1 cellular context compared by ENCODE assay signal in the genomic region with DNA sequence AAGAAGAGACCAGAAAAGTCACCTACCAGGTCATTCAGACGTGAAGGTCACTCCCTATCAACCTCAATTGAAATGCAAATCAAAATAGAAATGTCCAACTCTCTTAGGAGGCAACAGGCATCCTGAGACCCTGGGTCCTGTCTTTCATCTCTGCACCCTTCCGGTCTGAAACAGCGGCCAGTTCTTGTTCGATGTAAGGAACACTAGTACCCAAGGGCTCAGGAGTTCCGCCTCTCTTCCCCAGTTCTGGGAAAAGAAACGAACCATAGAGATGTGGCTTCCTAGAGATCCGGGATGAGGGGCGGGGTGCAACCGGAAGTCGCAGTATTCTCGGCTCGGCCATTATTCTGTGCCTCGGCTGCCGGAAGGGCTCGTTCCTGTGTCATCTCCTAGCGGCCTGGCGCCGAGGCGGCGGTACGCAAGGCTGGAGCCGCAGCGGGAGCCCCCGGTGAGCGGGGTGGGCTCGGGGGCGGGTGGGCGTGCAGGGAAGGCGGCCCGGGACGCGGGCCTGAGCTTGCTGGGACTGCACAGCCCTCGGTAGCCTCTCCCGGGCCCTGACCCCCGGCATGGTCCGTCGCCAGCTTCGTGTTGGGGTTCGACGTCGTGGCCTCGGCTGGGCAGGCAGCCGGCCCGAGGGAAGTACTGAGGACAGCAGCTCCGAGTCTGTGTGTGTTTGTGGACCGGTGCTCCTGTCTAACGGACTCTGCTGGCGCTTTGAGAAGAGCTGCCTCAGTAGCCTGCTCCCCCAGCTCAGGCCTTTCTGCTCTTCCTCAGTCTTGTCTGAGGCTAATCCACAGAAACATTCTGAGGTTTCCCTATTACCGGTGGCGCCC.
TF ChIP-seq lines count a peak whose summit lies in the region.

A gene (plus strand): TSS at position 341 of the 833 bp plus-strand sequence. CDS start 4,119 bp downstream, outside the sequence.

TF ChIP-seq in K562, 482 proteins besides CTCF, POLR2A, EP300 and RAD21 (continued from another document and continues in another):
- TF ChIP-seq, protein P1, sequence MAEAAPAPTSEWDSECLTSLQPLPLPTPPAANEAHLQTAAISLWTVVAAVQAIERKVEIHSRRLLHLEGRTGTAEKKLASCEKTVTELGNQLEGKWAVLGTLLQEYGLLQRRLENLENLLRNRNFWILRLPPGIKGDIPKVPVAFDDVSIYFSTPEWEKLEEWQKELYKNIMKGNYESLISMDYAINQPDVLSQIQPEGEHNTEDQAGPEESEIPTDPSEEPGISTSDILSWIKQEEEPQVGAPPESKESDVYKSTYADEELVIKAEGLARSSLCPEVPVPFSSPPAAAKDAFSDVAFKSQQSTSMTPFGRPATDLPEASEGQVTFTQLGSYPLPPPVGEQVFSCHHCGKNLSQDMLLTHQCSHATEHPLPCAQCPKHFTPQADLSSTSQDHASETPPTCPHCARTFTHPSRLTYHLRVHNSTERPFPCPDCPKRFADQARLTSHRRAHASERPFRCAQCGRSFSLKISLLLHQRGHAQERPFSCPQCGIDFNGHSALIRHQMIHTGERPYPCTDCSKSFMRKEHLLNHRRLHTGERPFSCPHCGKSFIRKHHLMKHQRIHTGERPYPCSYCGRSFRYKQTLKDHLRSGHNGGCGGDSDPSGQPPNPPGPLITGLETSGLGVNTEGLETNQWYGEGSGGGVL (CRISPR knock-in tag; IDR thresholded peaks at IDR 0.05), result no peak
- TF ChIP-seq ZNF12 (CRISPR knock-in tag; IDR thresholded peaks at IDR 0.05) (0 out of 2 replicates have a peak, but pooled peaks have one; percentile 49), LEF1 (IDR thresholded peaks at IDR 0.05) (no peak), SNRNP70 (optimal IDR thresholded peaks at IDR 0.05; ENCODE audit: low read depth, low read length) (no peak), MXI1 (IDR thresholded peaks at IDR 0.05; ENCODE audit: low read depth, low read length) (no peak), LCOR (CRISPR knock-in tag; IDR thresholded peaks at IDR 0.05) (no peak), PTBP1 (IDR thresholded peaks at IDR 0.05; ENCODE audit: low read depth, low read length) (no peak), DIDO1 (tag; IDR thresholded peaks at IDR 0.05; ENCODE audit: low read depth) (peak; percentile 87; the same call in 1 of the 2 replicates), POU5F1 (IDR thresholded peaks at IDR 0.05; ENCODE audit: borderline replicate concordance, low read depth, low read length, partially characterized antibody) (no peak), TGIF2 (CRISPR knock-in tag; IDR thresholded peaks at IDR 0.05) (no peak), YBX1 (IDR thresholded peaks at IDR 0.05) (no peak), RBFOX2 (IDR thresholded peaks at IDR 0.05; ENCODE audit: low read depth, low read length) (peak; percentile 93), XRCC4 (IDR thresholded peaks at IDR 0.05; ENCODE audit: extremely low read depth, insufficient read depth, insufficient read length) (no peak), ZKSCAN8 (CRISPR knock-in tag; IDR thresholded peaks at IDR 0.05) (no peak), PCBP2 (IDR thresholded peaks at IDR 0.05; ENCODE audit: low read depth, low read length, poor library complexity, severe bottlenecking) (no peak), DNMT1 (IDR thresholded peaks at IDR 0.05) (no peak), DDX20 (tag; IDR thresholded peaks at IDR 0.05; ENCODE audit: low read depth) (no peak), TBP (optimal IDR thresholded peaks at IDR 0.05; ENCODE audit: low read depth, low read length) (peak; percentile 82), ZNF696 (CRISPR knock-in tag; conservative IDR thresholded peaks at IDR 0.05) (no peak), NBN (IDR thresholded peaks at IDR 0.05; ENCODE audit: low read depth) (peak; percentile 36; the same call in 1 of the 2 replicates), HDGF (IDR thresholded peaks at IDR 0.05) (no peak), ZNF239 (CRISPR knock-in tag; IDR thresholded peaks at IDR 0.05) (no peak), SLC30A9 (CRISPR knock-in tag; IDR thresholded peaks at IDR 0.05) (no peak)
- TF ChIP-seq, protein P2, sequence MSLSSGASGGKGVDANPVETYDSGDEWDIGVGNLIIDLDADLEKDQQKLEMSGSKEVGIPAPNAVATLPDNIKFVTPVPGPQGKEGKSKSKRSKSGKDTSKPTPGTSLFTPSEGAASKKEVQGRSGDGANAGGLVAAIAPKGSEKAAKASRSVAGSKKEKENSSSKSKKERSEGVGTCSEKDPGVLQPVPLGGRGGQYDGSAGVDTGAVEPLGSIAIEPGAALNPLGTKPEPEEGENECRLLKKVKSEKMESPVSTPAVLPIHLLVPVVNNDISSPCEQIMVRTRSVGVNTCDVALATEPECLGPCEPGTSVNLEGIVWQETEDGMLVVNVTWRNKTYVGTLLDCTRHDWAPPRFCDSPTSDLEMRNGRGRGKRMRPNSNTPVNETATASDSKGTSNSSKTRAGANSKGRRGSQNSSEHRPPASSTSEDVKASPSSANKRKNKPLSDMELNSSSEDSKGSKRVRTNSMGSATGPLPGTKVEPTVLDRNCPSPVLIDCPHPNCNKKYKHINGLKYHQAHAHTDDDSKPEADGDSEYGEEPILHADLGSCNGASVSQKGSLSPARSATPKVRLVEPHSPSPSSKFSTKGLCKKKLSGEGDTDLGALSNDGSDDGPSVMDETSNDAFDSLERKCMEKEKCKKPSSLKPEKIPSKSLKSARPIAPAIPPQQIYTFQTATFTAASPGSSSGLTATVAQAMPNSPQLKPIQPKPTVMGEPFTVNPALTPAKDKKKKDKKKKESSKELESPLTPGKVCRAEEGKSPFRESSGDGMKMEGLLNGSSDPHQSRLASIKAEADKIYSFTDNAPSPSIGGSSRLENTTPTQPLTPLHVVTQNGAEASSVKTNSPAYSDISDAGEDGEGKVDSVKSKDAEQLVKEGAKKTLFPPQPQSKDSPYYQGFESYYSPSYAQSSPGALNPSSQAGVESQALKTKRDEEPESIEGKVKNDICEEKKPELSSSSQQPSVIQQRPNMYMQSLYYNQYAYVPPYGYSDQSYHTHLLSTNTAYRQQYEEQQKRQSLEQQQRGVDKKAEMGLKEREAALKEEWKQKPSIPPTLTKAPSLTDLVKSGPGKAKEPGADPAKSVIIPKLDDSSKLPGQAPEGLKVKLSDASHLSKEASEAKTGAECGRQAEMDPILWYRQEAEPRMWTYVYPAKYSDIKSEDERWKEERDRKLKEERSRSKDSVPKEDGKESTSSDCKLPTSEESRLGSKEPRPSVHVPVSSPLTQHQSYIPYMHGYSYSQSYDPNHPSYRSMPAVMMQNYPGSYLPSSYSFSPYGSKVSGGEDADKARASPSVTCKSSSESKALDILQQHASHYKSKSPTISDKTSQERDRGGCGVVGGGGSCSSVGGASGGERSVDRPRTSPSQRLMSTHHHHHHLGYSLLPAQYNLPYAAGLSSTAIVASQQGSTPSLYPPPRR (CRISPR knock-in tag; IDR thresholded peaks at IDR 0.05; ENCODE audit: borderline replicate concordance), result no peak
- TF ChIP-seq, protein P3, sequence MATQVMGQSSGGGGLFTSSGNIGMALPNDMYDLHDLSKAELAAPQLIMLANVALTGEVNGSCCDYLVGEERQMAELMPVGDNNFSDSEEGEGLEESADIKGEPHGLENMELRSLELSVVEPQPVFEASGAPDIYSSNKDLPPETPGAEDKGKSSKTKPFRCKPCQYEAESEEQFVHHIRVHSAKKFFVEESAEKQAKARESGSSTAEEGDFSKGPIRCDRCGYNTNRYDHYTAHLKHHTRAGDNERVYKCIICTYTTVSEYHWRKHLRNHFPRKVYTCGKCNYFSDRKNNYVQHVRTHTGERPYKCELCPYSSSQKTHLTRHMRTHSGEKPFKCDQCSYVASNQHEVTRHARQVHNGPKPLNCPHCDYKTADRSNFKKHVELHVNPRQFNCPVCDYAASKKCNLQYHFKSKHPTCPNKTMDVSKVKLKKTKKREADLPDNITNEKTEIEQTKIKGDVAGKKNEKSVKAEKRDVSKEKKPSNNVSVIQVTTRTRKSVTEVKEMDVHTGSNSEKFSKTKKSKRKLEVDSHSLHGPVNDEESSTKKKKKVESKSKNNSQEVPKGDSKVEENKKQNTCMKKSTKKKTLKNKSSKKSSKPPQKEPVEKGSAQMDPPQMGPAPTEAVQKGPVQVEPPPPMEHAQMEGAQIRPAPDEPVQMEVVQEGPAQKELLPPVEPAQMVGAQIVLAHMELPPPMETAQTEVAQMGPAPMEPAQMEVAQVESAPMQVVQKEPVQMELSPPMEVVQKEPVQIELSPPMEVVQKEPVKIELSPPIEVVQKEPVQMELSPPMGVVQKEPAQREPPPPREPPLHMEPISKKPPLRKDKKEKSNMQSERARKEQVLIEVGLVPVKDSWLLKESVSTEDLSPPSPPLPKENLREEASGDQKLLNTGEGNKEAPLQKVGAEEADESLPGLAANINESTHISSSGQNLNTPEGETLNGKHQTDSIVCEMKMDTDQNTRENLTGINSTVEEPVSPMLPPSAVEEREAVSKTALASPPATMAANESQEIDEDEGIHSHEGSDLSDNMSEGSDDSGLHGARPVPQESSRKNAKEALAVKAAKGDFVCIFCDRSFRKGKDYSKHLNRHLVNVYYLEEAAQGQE (CRISPR knock-in tag; IDR thresholded peaks at IDR 0.05; ENCODE audit: low read depth), result peak; percentile 89
- TF ChIP-seq, protein P4, sequence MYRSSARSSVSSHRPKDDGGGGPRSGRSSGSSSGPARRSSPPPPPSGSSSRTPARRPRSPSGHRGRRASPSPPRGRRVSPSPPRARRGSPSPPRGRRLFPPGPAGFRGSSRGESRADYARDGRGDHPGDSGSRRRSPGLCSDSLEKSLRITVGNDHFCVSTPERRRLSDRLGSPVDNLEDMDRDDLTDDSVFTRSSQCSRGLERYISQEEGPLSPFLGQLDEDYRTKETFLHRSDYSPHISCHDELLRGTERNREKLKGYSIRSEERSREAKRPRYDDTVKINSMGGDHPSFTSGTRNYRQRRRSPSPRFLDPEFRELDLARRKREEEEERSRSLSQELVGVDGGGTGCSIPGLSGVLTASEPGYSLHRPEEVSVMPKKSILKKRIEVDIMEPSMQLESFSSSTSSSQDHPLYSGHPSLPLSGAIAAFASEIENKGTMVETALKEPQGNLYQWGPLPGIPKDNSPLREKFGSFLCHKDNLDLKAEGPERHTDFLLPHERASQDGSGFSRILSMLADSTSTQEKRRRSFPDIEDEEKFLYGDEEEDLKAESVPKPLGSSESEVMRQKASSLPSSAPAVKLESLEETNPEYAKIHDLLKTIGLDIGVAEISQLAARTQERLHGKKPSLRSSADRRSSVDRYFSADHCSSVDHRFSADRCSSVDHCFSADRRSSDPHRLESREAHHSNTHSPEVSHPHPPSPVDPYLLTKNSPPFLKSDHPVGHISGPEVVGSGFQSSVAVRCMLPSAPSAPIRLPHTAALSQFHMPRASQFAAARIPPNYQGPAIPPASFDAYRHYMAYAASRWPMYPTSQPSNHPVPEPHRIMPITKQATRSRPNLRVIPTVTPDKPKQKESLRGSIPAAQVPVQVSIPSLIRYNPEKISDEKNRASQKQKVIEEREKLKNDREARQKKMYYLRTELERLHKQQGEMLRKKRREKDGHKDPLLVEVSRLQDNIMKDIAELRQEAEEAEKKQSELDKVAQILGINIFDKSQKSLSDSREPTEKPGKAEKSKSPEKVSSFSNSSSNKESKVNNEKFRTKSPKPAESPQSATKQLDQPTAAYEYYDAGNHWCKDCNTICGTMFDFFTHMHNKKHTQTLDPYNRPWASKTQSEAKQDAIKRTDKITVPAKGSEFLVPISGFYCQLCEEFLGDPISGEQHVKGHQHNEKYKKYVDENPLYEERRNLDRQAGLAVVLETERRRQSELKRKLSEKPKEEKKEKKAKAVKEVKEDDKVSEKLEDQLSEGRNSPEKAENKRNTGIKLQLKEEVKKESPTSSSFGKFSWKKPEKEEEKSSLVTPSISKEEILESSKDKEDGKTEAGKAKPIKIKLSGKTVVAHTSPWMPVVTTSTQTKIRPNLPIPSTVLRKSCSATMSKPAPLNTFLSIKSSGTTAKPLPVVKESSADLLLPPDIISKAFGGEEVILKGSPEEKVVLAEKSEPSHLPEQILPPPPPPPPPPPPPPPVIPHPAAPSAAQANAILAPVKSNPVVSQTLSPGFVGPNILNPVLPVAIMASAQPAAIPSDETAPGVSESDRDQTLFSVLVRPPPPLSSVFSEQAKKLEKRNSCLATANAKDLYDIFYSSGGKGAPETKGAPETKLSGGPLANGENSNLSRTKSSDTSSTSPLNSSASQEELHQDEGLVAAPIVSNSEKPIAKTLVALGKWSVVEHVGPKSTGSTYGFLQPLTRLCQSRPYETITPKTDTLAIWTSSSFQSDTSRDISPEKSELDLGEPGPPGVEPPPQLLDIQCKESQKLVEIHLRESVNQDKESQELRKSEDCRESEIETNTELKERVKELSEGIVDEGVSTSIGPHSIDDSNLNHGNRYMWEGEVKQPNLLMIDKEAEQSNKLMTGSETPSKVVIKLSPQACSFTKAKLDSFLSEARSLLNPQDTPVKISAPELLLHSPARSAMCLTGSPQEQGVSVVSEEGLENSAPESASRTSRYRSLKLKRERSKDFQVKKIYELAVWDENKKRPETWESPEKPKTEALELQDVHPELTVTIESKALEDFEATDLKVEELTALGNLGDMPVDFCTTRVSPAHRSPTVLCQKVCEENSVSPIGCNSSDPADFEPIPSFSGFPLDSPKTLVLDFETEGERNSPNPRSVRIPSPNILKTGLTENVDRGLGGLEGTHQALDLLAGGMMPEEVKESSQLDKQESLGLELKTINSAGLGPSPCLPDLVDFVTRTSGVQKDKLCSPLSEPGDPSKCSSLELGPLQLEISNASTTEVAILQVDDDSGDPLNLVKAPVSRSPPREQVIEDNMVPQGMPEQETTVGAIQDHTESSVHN (IDR thresholded peaks at IDR 0.05; ENCODE audit: borderline replicate concordance in 1 of 2, low read depth in 1 of 2), result no peak
- TF ChIP-seq, protein P5, sequence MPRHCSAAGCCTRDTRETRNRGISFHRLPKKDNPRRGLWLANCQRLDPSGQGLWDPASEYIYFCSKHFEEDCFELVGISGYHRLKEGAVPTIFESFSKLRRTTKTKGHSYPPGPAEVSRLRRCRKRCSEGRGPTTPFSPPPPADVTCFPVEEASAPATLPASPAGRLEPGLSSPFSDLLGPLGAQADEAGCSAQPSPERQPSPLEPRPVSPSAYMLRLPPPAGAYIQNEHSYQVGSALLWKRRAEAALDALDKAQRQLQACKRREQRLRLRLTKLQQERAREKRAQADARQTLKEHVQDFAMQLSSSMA (CRISPR knock-in tag; IDR thresholded peaks at IDR 0.05), result no peak
- TF ChIP-seq, protein P6, sequence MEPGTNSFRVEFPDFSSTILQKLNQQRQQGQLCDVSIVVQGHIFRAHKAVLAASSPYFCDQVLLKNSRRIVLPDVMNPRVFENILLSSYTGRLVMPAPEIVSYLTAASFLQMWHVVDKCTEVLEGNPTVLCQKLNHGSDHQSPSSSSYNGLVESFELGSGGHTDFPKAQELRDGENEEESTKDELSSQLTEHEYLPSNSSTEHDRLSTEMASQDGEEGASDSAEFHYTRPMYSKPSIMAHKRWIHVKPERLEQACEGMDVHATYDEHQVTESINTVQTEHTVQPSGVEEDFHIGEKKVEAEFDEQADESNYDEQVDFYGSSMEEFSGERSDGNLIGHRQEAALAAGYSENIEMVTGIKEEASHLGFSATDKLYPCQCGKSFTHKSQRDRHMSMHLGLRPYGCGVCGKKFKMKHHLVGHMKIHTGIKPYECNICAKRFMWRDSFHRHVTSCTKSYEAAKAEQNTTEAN (CRISPR knock-in tag; IDR thresholded peaks at IDR 0.05), result 0 out of 2 replicates have a peak, but pooled peaks have one; percentile 43
- TF ChIP-seq, protein P7, sequence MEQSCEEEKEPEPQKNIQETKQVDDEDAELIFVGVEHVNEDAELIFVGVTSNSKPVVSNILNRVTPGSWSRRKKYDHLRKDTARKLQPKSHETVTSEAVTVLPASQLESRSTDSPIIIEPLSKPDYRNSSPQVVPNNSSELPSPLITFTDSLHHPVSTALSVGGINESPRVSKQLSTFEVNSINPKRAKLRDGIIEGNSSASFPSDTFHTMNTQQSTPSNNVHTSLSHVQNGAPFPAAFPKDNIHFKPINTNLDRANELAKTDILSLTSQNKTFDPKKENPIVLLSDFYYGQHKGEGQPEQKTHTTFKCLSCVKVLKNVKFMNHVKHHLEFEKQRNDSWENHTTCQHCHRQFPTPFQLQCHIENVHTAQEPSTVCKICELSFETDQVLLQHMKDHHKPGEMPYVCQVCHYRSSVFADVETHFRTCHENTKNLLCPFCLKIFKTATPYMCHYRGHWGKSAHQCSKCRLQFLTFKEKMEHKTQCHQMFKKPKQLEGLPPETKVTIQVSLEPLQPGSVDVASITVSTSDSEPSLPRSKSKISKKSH (CRISPR knock-in tag; IDR thresholded peaks at IDR 0.05), result no peak
